ENCODE assay signal across 26 cellular contexts in genomic region chr7:29120955-29121354, GRCh38.
"Had no signal": no experiment of that assay in that cellular context is flagged by ENCODE, and none has a peak within 500 bp of the region (broad histone marks: within the 10 kb centered on the region; RNA-seq: fewer than 3 reads in every experiment).

No MANE protein-coding gene starts in this region.

- H3K9me3 ChIP-seq: ovary, psoas muscle, sigmoid colon, stomach, thoracic aorta, thyroid gland, tibial nerve, upper lobe of left lung, vagina had no signal

- H2AFZ ChIP-seq: parathyroid adenoma had no signal

- DNase-seq: nephron progenitor cell; occipital lobe; ovary; posterior cingulate gyrus; psoas muscle; right cardiac atrium; right lobe of liver; sigmoid colon; small intestine; stimulated activated CD4-positive, alpha-beta T cell treated with anti-CD3 and anti-CD28 coated beads, Interleukin-15, amount 100 ng/mL, for 24 hours; stimulated activated CD4-positive, alpha-beta T cell treated with anti-CD3 and anti-CD28 coated beads, Interleukin-2, amount 100 ng/mL, for 24 hours; stimulated activated CD4-positive, alpha-beta T cell treated with anti-CD3 and anti-CD28 coated beads, Interleukin-2, amount 100 ng/mL, for 48 hours; stimulated activated CD4-positive, alpha-beta T cell treated with anti-CD3 and anti-CD28 coated beads, Interleukin-4, amount 100 ng/mL, for 24 hours; stimulated activated naive B cell treated with anti-CD40 and anti-IgM and Interleukin-4, amounts not matched to agents 10 μg/mL and 1 μg/mL and 100 μg/mL, for 72 hours; stimulated activated naive CD4-positive, alpha-beta T cell treated with Interleukin-2 at 50 U/mL for 16 hours; stomach; thyroid gland; trophoblast cell; upper lobe of left lung had no signal

- H3K79me2 ChIP-seq: parathyroid adenoma had no signal

- H3K27ac ChIP-seq: ovary, parathyroid adenoma, psoas muscle, right lobe of liver, sigmoid colon, stomach, thoracic aorta, thyroid gland, tibial nerve, upper lobe of left lung, vagina had no signal

- H3K4me1 ChIP-seq: parathyroid adenoma, right lobe of liver, sigmoid colon had no signal

- H3K9ac ChIP-seq: parathyroid adenoma had no signal

- H3K27me3 ChIP-seq: ovary, right lobe of liver, sigmoid colon, stomach, thyroid gland, tibial nerve, upper lobe of left lung, vagina had no signal

- FAIRE-seq: small intestine, urothelium cell line had no signal

- H3K36me3 ChIP-seq: ovary, right lobe of liver, sigmoid colon, stomach, thoracic aorta, thyroid gland, tibial nerve, upper lobe of left lung, vagina had no signal

- H3K4me3 ChIP-seq: ovary, psoas muscle, right lobe of liver, sigmoid colon, stomach, thoracic aorta, thyroid gland, tibial nerve, upper lobe of left lung, vagina had no signal

- ATAC-seq: natural killer cell treated with Interleukin-12 subunit alpha and Interleukin-12 subunit beta and Interleukin-15 and Interleukin-18, amount 100 ng/mL, for 72 hours; psoas muscle; right cardiac atrium; right lobe of liver; stimulated activated effector memory CD8-positive, alpha-beta T cell treated with anti-CD3 and anti-CD28 coated beads, Interleukin-12 subunit alpha, Interleukin-12 subunit beta, amount 100 ng/mL, for 72 hours; stimulated activated naive B cell treated with anti-CD40 and anti-IgM and Interleukin-4, amounts not matched to agents 10 μg/mL and 1 μg/mL and 100 μg/mL, for 72 hours had no signal
